In genomic region chr14:82725188-82725587, GRCh38 we compare ENCODE assay signal across 17 cellular contexts.
"Had no signal": no experiment of that assay in that cellular context is flagged by ENCODE, and none has a peak within 500 bp of the region (broad histone marks: within the 10 kb centered on the region; RNA-seq: fewer than 3 reads in every experiment).

No MANE protein-coding gene starts in this region.

- H3K27me3 ChIP-seq: right lobe of liver, suprapubic skin had no signal

- ATAC-seq: activated CD4-positive, CD25-positive, alpha-beta regulatory T cell treated with anti-CD3 and anti-CD28 coated beads, Interleukin-2, amount 50 U/mL, for 24 hours; activated CD8-positive, alpha-beta memory T cell treated with anti-CD3 and anti-CD28 coated beads, Interleukin-2, amount 10 ng/mL, durations not matched to agents 7 days and 5 days; mucosa of descending colon; naive thymus-derived CD8-positive, alpha-beta T cell had no signal

- H3K36me3 ChIP-seq: prostate gland, right lobe of liver, suprapubic skin had no signal

- FAIRE-seq: endothelial cell of umbilical vein had no signal

- H3K4me1 ChIP-seq: prostate gland, right lobe of liver had no signal

- H3K27ac ChIP-seq: prostate gland, right lobe of liver, suprapubic skin had no signal

- DNase-seq: activated CD4-positive, alpha-beta T cell treated with anti-CD3 and anti-CD28 coated beads, Interleukin-2, amount 50 U/mL, for 4 hours; activated CD8-positive, alpha-beta memory T cell treated with anti-CD3 and anti-CD28 coated beads, Interleukin-2, amount 10 ng/mL, durations not matched to agents 7 days and 5 days; activated effector memory CD4-positive, alpha-beta T cell treated with Interleukin-2 at 50 U/mL for 16 hours; activated T-cell treated with anti-CD3 and anti-CD28 coated beads, Interleukin-2, amount 50 U/mL, for 24 hours; amniotic stem cell; hypothalamus; mucosa of descending colon; naive thymus-derived CD8-positive, alpha-beta T cell; occipital lobe; right lobe of liver; stimulated activated CD4-positive, alpha-beta T cell treated with anti-CD3 and anti-CD28 coated beads, Interleukin-12 subunit alpha, Interleukin-12 subunit beta, amount 100 ng/mL, for 4 hours; stimulated activated naive CD4-positive, alpha-beta T cell treated with Interleukin-2 at 50 U/mL for 16 hours had no signal

- H3K4me3 ChIP-seq: lung, mucosa of descending colon, prostate gland, right lobe of liver, suprapubic skin had no signal

- H3K9me3 ChIP-seq: mucosa of descending colon, prostate gland, right lobe of liver, suprapubic skin had no signal
